Comparison of ENCODE assay signal across 20 cellular contexts in the genomic region with DNA sequence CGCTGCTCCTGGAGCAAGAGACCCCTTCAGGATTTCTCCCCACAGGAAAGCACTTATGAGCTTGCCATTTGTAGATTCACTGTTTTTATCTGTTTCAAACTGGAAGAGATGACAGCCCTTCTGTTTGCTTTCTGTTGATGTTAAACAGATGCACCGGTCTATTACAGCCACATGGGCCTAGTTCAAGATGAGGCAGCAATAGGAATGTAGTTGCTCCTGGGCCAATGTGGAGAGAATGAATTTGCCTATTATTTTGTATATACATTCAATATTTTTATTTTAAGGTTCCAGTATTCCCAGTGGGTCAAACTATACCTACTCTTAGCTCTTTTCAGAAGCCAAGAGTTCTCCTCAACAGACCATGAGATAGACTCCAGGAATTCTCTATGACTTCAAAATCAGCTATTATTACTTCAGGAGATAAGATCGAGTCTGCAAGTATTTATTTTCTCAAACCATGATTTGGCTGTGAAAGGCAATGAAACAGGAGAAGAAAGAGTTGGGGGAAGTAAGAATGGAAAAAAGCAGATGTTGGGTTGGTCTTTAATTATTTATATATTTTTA.
DNase-seq lines count a peak whose midpoint lies in the region; ATAC-seq, FAIRE-seq and TF ChIP-seq lines count a peak whose summit lies in the region.
"Had no signal": no experiment of that assay in that cellular context is flagged by ENCODE, and none has a peak within 500 bp of the region (broad histone marks: within the 10 kb centered on the region; RNA-seq: fewer than 3 reads in every experiment).

No MANE protein-coding gene starts in this region.

- H3K36me3 Mint-ChIP-seq in mesothelial cell of epicardium, result no peaks in the 10 kb centered on the region
- no peaks in the 10 kb centered on the region for H3K36me3 Mint-ChIP-seq in CD4-positive, alpha-beta T cell (ENCODE audit: low read depth)
- H3K36me3 Mint-ChIP-seq: natural killer cell; stimulated activated memory B cell treated with anti-CD40 and anti-IgM and Interleukin-4, amounts not matched to agents 10 μg/mL and 1 μg/mL and 100 μg/mL, for 72 hours had no signal

- POLR2A ChIA-PET in CD4-positive, alpha-beta T cell (lab: Charles Lee), result no interaction called here

- no peak for ATAC-seq in CD4-positive, alpha-beta T cell (ENCODE audit: poor library complexity)
- no peak for ATAC-seq in HG02840 (IDR thresholded peaks at IDR 0.05; ENCODE audit: low FRiP score, unreplicated experiment)
- no peak for ATAC-seq in GM21529 (IDR thresholded peaks at IDR 0.05; ENCODE audit: unreplicated experiment)
- ATAC-seq: activated CD4-positive, alpha-beta T cell treated with anti-CD3 and anti-CD28 coated beads for 36 hours; activated naive CD8-positive, alpha-beta T cell treated with anti-CD3 and anti-CD28 coated beads, Interleukin-2, amount 50 U/mL, for 24 hours; natural killer cell; stimulated activated memory B cell treated with anti-CD40 and anti-IgM and Interleukin-4, amounts not matched to agents 10 μg/mL and 1 μg/mL and 100 μg/mL, for 72 hours had no signal

- no peaks in the 10 kb centered on the region for H3K27me3 Mint-ChIP-seq in mesothelial cell of epicardium (ENCODE audit: low read depth)
- H3K27me3 Mint-ChIP-seq in CD4-positive, alpha-beta T cell, result no peaks in the 10 kb centered on the region
- H3K27me3 Mint-ChIP-seq: activated CD4-positive, alpha-beta T cell treated with anti-CD3 and anti-CD28 coated beads for 36 hours; activated naive CD8-positive, alpha-beta T cell treated with anti-CD3 and anti-CD28 coated beads, Interleukin-2, amount 50 U/mL, for 24 hours had no signal

- no peaks in the 10 kb centered on the region for H3K9me3 ChIP-seq in CD4-positive, alpha-beta T cell (ENCODE audit: control insufficient read depth, low read length)
- H3K9me3 ChIP-seq: HAP-1 had no signal

- CTCF ChIA-PET in CD4-positive, alpha-beta T cell (lab: Charles Lee), result no interaction called here

- no peaks in the 10 kb centered on the region for H3K9me3 Mint-ChIP-seq in mesothelial cell of epicardium
- no peaks in the 10 kb centered on the region for H3K9me3 Mint-ChIP-seq in CD4-positive, alpha-beta T cell
- H3K9me3 Mint-ChIP-seq: activated naive CD8-positive, alpha-beta T cell treated with anti-CD3 and anti-CD28 coated beads, Interleukin-2, amount 50 U/mL, for 24 hours; natural killer cell; stimulated activated memory B cell treated with anti-CD40 and anti-IgM and Interleukin-4, amounts not matched to agents 10 μg/mL and 1 μg/mL and 100 μg/mL, for 72 hours had no signal

- no peak overlapping the region for H3K4me3 ChIP-seq in AG10803 (ENCODE audit: low read length)
- H3K4me3 ChIP-seq: HAP-1, skin epidermis had no signal

- peak; percentile 94 for FAIRE-seq in endometrium (lab: Jason Lieb, UNC)

- TF ChIP-seq CTCF in AG10803 (conservative IDR thresholded peaks at IDR 0.05; ENCODE audit: low read length) (no peak), mesothelial cell of epicardium (IDR thresholded peaks at IDR 0.05; ENCODE audit: unreplicated experiment) (no peak)
- TF ChIP-seq CTCF in CD4-positive, alpha-beta T cell (IDR thresholded peaks at IDR 0.05), result no peak

- no peaks in the 10 kb centered on the region for H3K27me3 ChIP-seq in CD4-positive, alpha-beta T cell (ENCODE audit: control insufficient read depth, insufficient read depth, low read length)

- H3K27ac ChIP-seq in CD4-positive, alpha-beta T cell (ENCODE audit: low read depth, low read length), result no peak overlapping the region
- H3K27ac ChIP-seq: skin epidermis had no signal

- DNase-seq in AG10803 (ENCODE audit: low read depth) (peak; percentile 35), GM04504 (ENCODE audit: low read depth) (peak; percentile 32), mesothelial cell of epicardium (ENCODE audit: low spot score in 2 of 2, unreplicated experiment in 2 of 2) (no peak), inferior parietal cortex (ENCODE audit: extremely low spot score) (no peak)
- DNase-seq in CD4-positive, alpha-beta T cell, result no peak
- DNase-seq: activated CD4-positive, alpha-beta T cell treated with anti-CD3 and anti-CD28 coated beads for 36 hours; activated naive CD8-positive, alpha-beta T cell treated with anti-CD3 and anti-CD28 coated beads, Interleukin-2, amount 50 U/mL, for 24 hours; activated T-cell treated with anti-CD3 and anti-CD28 coated beads for 4 hours; cortex of kidney; hippocampal formation; natural killer cell; NCI-H2107; SHP77 treated with DMSO at 0.1 percent for 48 hours; trophoblast cell had no signal

- H3K4me3 Mint-ChIP-seq in mesothelial cell of epicardium, result no peak overlapping the region
- H3K4me3 Mint-ChIP-seq in CD4-positive, alpha-beta T cell, result no peak overlapping the region
- H3K4me3 Mint-ChIP-seq: activated CD4-positive, alpha-beta T cell treated with anti-CD3 and anti-CD28 coated beads for 36 hours; activated naive CD8-positive, alpha-beta T cell treated with anti-CD3 and anti-CD28 coated beads, Interleukin-2, amount 50 U/mL, for 24 hours; natural killer cell; stimulated activated memory B cell treated with anti-CD40 and anti-IgM and Interleukin-4, amounts not matched to agents 10 μg/mL and 1 μg/mL and 100 μg/mL, for 72 hours had no signal

- H3K4me1 Mint-ChIP-seq in mesothelial cell of epicardium, result peaks cover 67% of the 10 kb centered on the region
- no peaks in the 10 kb centered on the region for H3K4me1 Mint-ChIP-seq in CD4-positive, alpha-beta T cell (ENCODE audit: low read depth)
- H3K4me1 Mint-ChIP-seq: activated CD4-positive, alpha-beta T cell treated with anti-CD3 and anti-CD28 coated beads for 36 hours; activated naive CD8-positive, alpha-beta T cell treated with anti-CD3 and anti-CD28 coated beads, Interleukin-2, amount 50 U/mL, for 24 hours; natural killer cell; stimulated activated memory B cell treated with anti-CD40 and anti-IgM and Interleukin-4, amounts not matched to agents 10 μg/mL and 1 μg/mL and 100 μg/mL, for 72 hours had no signal

- intact Hi-C loops in CD4-positive, alpha-beta T cell (cut with DNase I, micrococcal nuclease), result no loop called here

- H3K27ac Mint-ChIP-seq in mesothelial cell of epicardium, result peak overlapping the region; percentile 67
- H3K27ac Mint-ChIP-seq in CD4-positive, alpha-beta T cell, result no peak overlapping the region
- H3K27ac Mint-ChIP-seq: activated CD4-positive, alpha-beta T cell treated with anti-CD3 and anti-CD28 coated beads for 36 hours; activated naive CD8-positive, alpha-beta T cell treated with anti-CD3 and anti-CD28 coated beads, Interleukin-2, amount 50 U/mL, for 24 hours; natural killer cell; stimulated activated memory B cell treated with anti-CD40 and anti-IgM and Interleukin-4, amounts not matched to agents 10 μg/mL and 1 μg/mL and 100 μg/mL, for 72 hours had no signal

Comparison
In these comparisons a context has a peak if more than half of its experiments do, and no peak if none do; other contexts are left out.
1. DNase-seq: peak in AG10803 (single experiment) and GM04504 (single experiment); none in mesothelial cell of epicardium (0 of 2), inferior parietal cortex (single experiment) and CD4-positive, alpha-beta T cell (0 of 10).